Comparison of ENCODE assay signal across 10 cellular contexts in the genomic region with DNA sequence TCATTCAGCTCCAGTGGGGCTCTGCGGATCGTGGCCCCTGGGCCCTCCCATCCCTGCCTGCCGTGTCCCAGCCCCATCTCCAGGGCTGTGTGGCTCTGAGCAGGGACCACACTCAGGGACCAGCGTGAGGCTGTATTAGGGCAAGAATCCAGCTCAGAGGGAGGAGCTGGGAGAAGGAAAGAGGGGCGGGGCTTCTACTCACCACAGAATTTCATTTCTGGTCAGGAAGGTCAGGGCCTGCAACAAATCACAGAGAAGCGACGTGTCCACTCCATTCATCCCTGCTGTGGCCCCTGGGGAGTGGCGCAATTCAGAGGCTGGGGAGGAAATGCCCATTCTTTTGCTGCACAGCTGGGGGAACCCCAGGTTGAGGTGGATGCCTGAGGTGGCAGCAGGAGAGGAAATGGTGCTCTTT. TPM values are rescaled to one million over a fixed set of nuclear protein-coding genes. Genes with fewer than 3 reads are reported as not detected.
DNase-seq lines count a peak whose midpoint lies in the region; ATAC-seq lines count a peak whose summit lies in the region.
"Had no signal": no experiment of that assay in that cellular context is flagged by ENCODE, and none has a peak within 500 bp of the region (broad histone marks: within the 10 kb centered on the region; RNA-seq: fewer than 3 reads in every experiment).

No MANE protein-coding gene starts in this region.

- no peak for ATAC-seq in HG03520 (IDR thresholded peaks at IDR 0.05; ENCODE audit: unreplicated experiment)
- ATAC-seq: activated CD8-positive, alpha-beta T cell treated with anti-CD3 and anti-CD28 coated beads, Interleukin-2, amount 10 ng/mL, durations not matched to agents 7 days and 5 days had no signal

- peak; percentile 16 for DNase-seq in activated effector memory CD4-positive, alpha-beta T cell treated with anti-CD3 and anti-CD28 coated beads, Interleukin-2, amount 50 U/mL, for 16 hours
- no peak for DNase-seq in activated effector memory CD4-positive, alpha-beta T cell treated with Interleukin-2 at 50 U/mL for 16 hours
- DNase-seq in SK-MEL-5 (ENCODE audit: low read depth, low spot score) (peak; percentile 31), foreskin melanocyte (peak; percentile 4), stromal cell of bone marrow (ENCODE audit: low read depth) (peak; percentile 61), cerebellum (ENCODE audit: low spot score) (no peak), NCI-H187 treated with DMSO at 0.1 percent for 48 hours (lab: John Stamatoyannopoulos, UW) (no peak)
- DNase-seq: activated CD8-positive, alpha-beta T cell treated with anti-CD3 and anti-CD28 coated beads, Interleukin-2, amount 10 ng/mL, durations not matched to agents 7 days and 5 days had no signal

- in situ Hi-C loops in SK-MEL-5 (cut with HindIII; ENCODE audit: low pct_unique_long_range_greater_than_20kb, low sequenced_read_pairs): no loop called here

RNA-seq across cellular contexts. Expression of a gene that starts 0.8 kb away (rescaled TPM):
- total RNA-seq in SK-MEL-5 (2014; rRNA removed; shearing (Covaris generic)): not detected in 2 replicates
- not detected in 2 replicates for polyA plus RNA-seq in SK-MEL-5 (2015; cell fraction: cytosol; rRNA removed)
- not detected in 2 replicates for polyA plus RNA-seq in SK-MEL-5 (2015; cell fraction: nucleus; rRNA removed)
- not detected for total RNA-seq in cerebellum
- total RNA-seq: activated CD8-positive, alpha-beta T cell treated with anti-CD3 and anti-CD28 coated beads, Interleukin-2, amount 10 ng/mL, durations not matched to agents 7 days and 5 days had no signal
- polyA plus RNA-seq: AG04450 had no signal

RNA-seq across cellular contexts. Expression of a gene that starts 52.2 kb away (rescaled TPM):
- not detected in 2 replicates for total RNA-seq in SK-MEL-5 (2014; rRNA removed; shearing (Covaris generic))
- polyA plus RNA-seq in SK-MEL-5 (2015; cell fraction: cytosol; rRNA removed): not detected in 2 replicates
- polyA plus RNA-seq in SK-MEL-5 (2015; cell fraction: nucleus; rRNA removed): not detected in 2 replicates
- 6.3 TPM for total RNA-seq in cerebellum
- total RNA-seq: activated CD8-positive, alpha-beta T cell treated with anti-CD3 and anti-CD28 coated beads, Interleukin-2, amount 10 ng/mL, durations not matched to agents 7 days and 5 days had no signal

Comparison
In these comparisons a context has a peak if more than half of its experiments do, and no peak if none do; other contexts are left out.
1. DNase-seq: peak in activated effector memory CD4-positive, alpha-beta T cell treated with anti-CD3 and anti-CD28 coated beads, Interleukin-2, amount 50 U/mL, for 16 hours (single experiment), SK-MEL-5 (single experiment), foreskin melanocyte (single experiment) and stromal cell of bone marrow (single experiment); none in activated effector memory CD4-positive, alpha-beta T cell treated with Interleukin-2 at 50 U/mL for 16 hours (single experiment), cerebellum (single experiment) and NCI-H187 treated with DMSO at 0.1 percent for 48 hours (single experiment).